ENCODE assay signal across 14 cellular contexts in genomic region chr16:16009396-16009795, GRCh38. TPM values are rescaled to one million over a fixed set of nuclear protein-coding genes. Genes with fewer than 3 reads are reported as not detected.
DNase-seq lines count a peak whose midpoint lies in the region; FAIRE-seq and TF ChIP-seq lines count a peak whose summit lies in the region.
"Had no signal": no experiment of that assay in that cellular context is flagged by ENCODE, and none has a peak within 500 bp of the region (broad histone marks: within the 10 kb centered on the region; RNA-seq: fewer than 3 reads in every experiment).

No MANE protein-coding gene starts in this region.

- H3K4me1 Mint-ChIP-seq in astrocyte (ENCODE audit: low read depth, unreplicated experiment) (peaks cover 13% of the 10 kb centered on the region), nephron (peaks cover 6% of the 10 kb centered on the region), type B pancreatic cell (ENCODE audit: unreplicated experiment) (peaks cover 16% of the 10 kb centered on the region)

- H3K9me3 ChIP-seq in DOHH2 (ENCODE audit: control insufficient read depth, insufficient read depth, low read length) (no peaks in the 10 kb centered on the region), astrocyte (ENCODE audit: insufficient read depth, low read depth, low read length) (no peaks in the 10 kb centered on the region), SJCRH30 (replicated peaks) (no peaks in the 10 kb centered on the region)
- H3K9me3 ChIP-seq: neutrophil had no signal

- in situ Hi-C loops in ACHN (cut with HindIII; ENCODE audit: low pct_ligation_motif_present, low pct_unique_long_range_greater_than_20kb, low sequenced_read_pairs): no loop called here

- H3K9me3 Mint-ChIP-seq in astrocyte (ENCODE audit: unreplicated experiment): no peaks in the 10 kb centered on the region
- H3K9me3 Mint-ChIP-seq in nephron: no peaks in the 10 kb centered on the region
- no peaks in the 10 kb centered on the region for H3K9me3 Mint-ChIP-seq in type B pancreatic cell

- H3K4me2 ChIP-seq in DOHH2 (ENCODE audit: low read length): peak overlapping the region; percentile 94; the same call in 1 of the 2 replicates
- H3K4me2 ChIP-seq in astrocyte (ENCODE audit: low read length): no peak overlapping the region
- H3K4me2 ChIP-seq: KMS-11 had no signal

- H3K27ac ChIP-seq in DOHH2 (ENCODE audit: low read depth, low read length) (peak overlapping the region; percentile 97), astrocyte (ENCODE audit: low read depth, low read length) (no peak overlapping the region), SJCRH30 (no peak overlapping the region)
- H3K27ac ChIP-seq: KMS-11, neutrophil had no signal

- H2AFZ ChIP-seq in astrocyte (ENCODE audit: low read depth, low read length): no peak overlapping the region

- H3F3A ChIP-seq in DOHH2 (ENCODE audit: control insufficient read depth, insufficient read depth): peaks cover 34% of the 10 kb centered on the region

- no peaks in the 10 kb centered on the region for H3K9me2 ChIP-seq in DOHH2 (replicated peaks; ENCODE audit: control insufficient read depth, low read length)

- H3K79me2 ChIP-seq in DOHH2 (ENCODE audit: control insufficient read depth, low read length) (peaks cover 30% of the 10 kb centered on the region), astrocyte (ENCODE audit: insufficient read depth, low read length) (peaks cover 34% of the 10 kb centered on the region)

- H3K27me3 Mint-ChIP-seq in astrocyte (ENCODE audit: low read depth, unreplicated experiment) (no peaks in the 10 kb centered on the region), nephron (ENCODE audit: low read depth) (no peaks in the 10 kb centered on the region), type B pancreatic cell (no peaks in the 10 kb centered on the region)

- H3K36me3 ChIP-seq in DOHH2 (ENCODE audit: control insufficient read depth, low read length): peaks cover 29% of the 10 kb centered on the region
- H3K36me3 ChIP-seq in astrocyte (ENCODE audit: insufficient read depth, low read length): peaks cover 12% of the 10 kb centered on the region
- peaks cover 3% of the 10 kb centered on the region; the same call in 1 of the 2 replicates for H3K36me3 ChIP-seq in SJCRH30

- FAIRE-seq in astrocyte (lab: Jason Lieb, UNC): no peak

- H3K4me3 ChIP-seq in DOHH2 (ENCODE audit: low read length) (no peak overlapping the region), astrocyte (ENCODE audit: insufficient read depth, low read depth, low read length) (no peak overlapping the region), SJCRH30 (no peak overlapping the region)

- TF ChIP-seq CTCF in DOHH2 (IDR thresholded peaks at IDR 0.05; ENCODE audit: low read depth, low read length, poor library complexity, severe bottlenecking) (no peak), astrocyte (IDR thresholded peaks at IDR 0.05; ENCODE audit: insufficient read depth, low read depth, low read length) (no peak), nephron (IDR thresholded peaks at IDR 0.05; ENCODE audit: unreplicated experiment in 3 of 3) (no peak), type B pancreatic cell (conservative IDR thresholded peaks at IDR 0.05) (no peak)

- H3K27ac Mint-ChIP-seq in astrocyte (ENCODE audit: unreplicated experiment): no peak overlapping the region
- peak overlapping the region in 2 of 3 experiments; percentile 20 to 76 for H3K27ac Mint-ChIP-seq in nephron
- H3K27ac Mint-ChIP-seq in type B pancreatic cell: no peak overlapping the region

- H3K4me1 ChIP-seq in DOHH2 (ENCODE audit: control insufficient read depth, low read length) (peaks cover 44% of the 10 kb centered on the region), astrocyte (ENCODE audit: insufficient read depth, low read length) (peaks cover 17% of the 10 kb centered on the region), SJCRH30 (peaks cover 13% of the 10 kb centered on the region; the same call in 1 of the 2 replicates)

- H3K9ac ChIP-seq in astrocyte (ENCODE audit: low read length): no peak overlapping the region
- H3K9ac ChIP-seq: KMS-11 had no signal

- H4K20me1 ChIP-seq in DOHH2 (ENCODE audit: control insufficient read depth, insufficient read depth, low read depth, low read length): no peaks in the 10 kb centered on the region
- H4K20me1 ChIP-seq in astrocyte (ENCODE audit: insufficient read depth, low read length): peaks cover 16% of the 10 kb centered on the region

- H3K27me3 ChIP-seq in DOHH2 (ENCODE audit: control insufficient read depth, low read length) (no peaks in the 10 kb centered on the region), astrocyte (ENCODE audit: insufficient read depth, low read length) (no peaks in the 10 kb centered on the region), SJCRH30 (no peaks in the 10 kb centered on the region)
- H3K27me3 ChIP-seq: neutrophil had no signal

- DNase-seq in ACHN (peak; percentile 50), astrocyte (ENCODE audit: low read depth) (no peak), type B pancreatic cell (ENCODE audit: extremely low spot score, unreplicated experiment) (no peak), SKM-1 treated with dmso at 0.1 percent for 144 hours (lab: John Stamatoyannopoulos, UW; ENCODE audit: unreplicated experiment) (no peak), SJCRH30 (no peak), NCI-H2227 treated with DMSO at 0.1 percent for 48 hours (lab: John Stamatoyannopoulos, UW) (no peak)
- DNase-seq: activated CD4-positive, alpha-beta T cell treated with anti-CD3 and anti-CD28 coated beads for 48 hours; C1 segment of cervical spinal cord; mammary epithelial cell; NCI-H1436 had no signal

- H3K36me3 Mint-ChIP-seq in astrocyte (ENCODE audit: low read depth, unreplicated experiment): peaks cover 14% of the 10 kb centered on the region
- peaks cover 33% of the 10 kb centered on the region for H3K36me3 Mint-ChIP-seq in nephron (ENCODE audit: low read depth)
- peaks cover 13% of the 10 kb centered on the region for H3K36me3 Mint-ChIP-seq in type B pancreatic cell

- peak overlapping the region; percentile 45 for H3K4me3 Mint-ChIP-seq in astrocyte (ENCODE audit: unreplicated experiment)
- no peak overlapping the region for H3K4me3 Mint-ChIP-seq in nephron
- no peak overlapping the region for H3K4me3 Mint-ChIP-seq in type B pancreatic cell

RNA-seq across cellular contexts. Expression of gene ABCC1, which starts 60.0 kb away (rescaled TPM):
- total RNA-seq in astrocyte: 42.1 and 45.4 TPM in 2 replicates
- 38.1 and 53.7 TPM in 2 replicates for total RNA-seq in type B pancreatic cell (ENCODE audit: low replicate concordance)
- 10.0 and 10.1 TPM in 2 replicates for total RNA-seq in SJCRH30 (2014; rRNA removed; shearing (Covaris generic))

Comparison
In these comparisons a context has a peak if more than half of its experiments do, and no peak if none do; other contexts are left out.
1. H3K27ac Mint-ChIP-seq: peak in nephron (2 of 3); none in astrocyte (single experiment) and type B pancreatic cell (single experiment).